Comparison of ENCODE assay signal across 19 cellular contexts in the genomic region with DNA sequence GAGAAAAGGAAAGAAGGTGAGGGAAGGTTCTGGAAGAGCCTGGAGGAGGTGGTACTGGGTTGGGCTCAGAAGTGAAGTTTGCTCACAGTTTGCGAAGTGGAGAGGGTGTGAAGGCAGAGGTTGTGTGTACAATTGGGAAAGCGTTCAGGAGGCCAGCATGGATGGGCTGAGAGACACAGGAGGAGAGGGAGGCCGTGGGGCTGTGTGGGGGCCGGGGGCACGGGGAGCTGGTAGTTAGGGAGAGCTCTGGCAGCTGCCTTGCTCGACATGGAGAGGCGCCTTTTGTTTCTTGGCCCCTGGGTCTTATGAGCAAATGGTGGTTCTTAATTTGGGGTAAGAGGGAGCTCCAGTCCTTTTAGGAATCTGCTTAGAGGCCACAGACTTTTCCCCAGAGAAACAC. TPM values are rescaled to one million over a fixed set of nuclear protein-coding genes. Genes with fewer than 3 reads are reported as not detected.
DNase-seq lines count a peak whose midpoint lies in the region; ATAC-seq and TF ChIP-seq lines count a peak whose summit lies in the region.
"Had no signal": no experiment of that assay in that cellular context is flagged by ENCODE, and none has a peak within 500 bp of the region (broad histone marks: within the 10 kb centered on the region; RNA-seq: fewer than 3 reads in every experiment).

No MANE protein-coding gene starts in this region.

- no peaks in the 10 kb centered on the region for H3K9me3 ChIP-seq in heart left ventricle
- no peaks in the 10 kb centered on the region for H3K9me3 ChIP-seq in hepatocyte (ENCODE audit: low read depth)
- no peaks in the 10 kb centered on the region for H3K9me3 ChIP-seq in trophoblast cell (ENCODE audit: insufficient read depth, low read depth, low read length)
- H3K9me3 ChIP-seq in mesenchymal stem cell (ENCODE audit: control insufficient read depth, low read length), result no peaks in the 10 kb centered on the region
- H3K9me3 ChIP-seq: ascending aorta, MG63 had no signal

- WGBS in heart left ventricle, 4 donors, result 61 to 85% (median 77%) methylated on average over 7 of the region's 7 CpGs
- WGBS in hepatocyte (ENCODE audit: low lambda C conversion rate, missing lambda C conversion rate), result 90% methylated on average over 6 of the region's 7 CpGs
- no CpG with 5 or more reads among the region's 7 CpGs for WGBS in trophoblast cell (ENCODE audit: extremely low coverage, insufficient coverage, insufficient read length)
- 87% methylated on average over 6 of the region's 7 CpGs for WGBS in mesenchymal stem cell

- DNase-seq in heart left ventricle, result no peak
- DNase-seq in cardiac septum (ENCODE audit: low spot score), result no peak
- DNase-seq in hepatocyte (ENCODE audit: low spot score), result no peak
- DNase-seq in trophoblast cell, result no peak
- no peak for DNase-seq in NCI-H1105 (lab: John Stamatoyannopoulos, UW)
- DNase-seq in mesenchymal stem cell, result no peak
- DNase-seq in posterior cingulate gyrus, result no peak
- DNase-seq: activated CD4-positive, alpha-beta memory T cell treated with anti-CD3 and anti-CD28 coated beads, Interleukin-2, amount 10 ng/mL, durations not matched to agents 7 days and 5 days; MG63; NCI-H2029 treated with DMSO at 0.1 percent for 48 hours; NCI-H524; nucleus accumbens; PC-3 had no signal

- H2BK5ac ChIP-seq in trophoblast cell (ENCODE audit: low read depth, low read length, poor library complexity), result no peak overlapping the region
- no peak overlapping the region for H2BK5ac ChIP-seq in mesenchymal stem cell (ENCODE audit: low read depth, low read length, poor library complexity, severe bottlenecking)

- H3K4me2 ChIP-seq in hepatocyte, result no peak overlapping the region
- H3K4me2 ChIP-seq in trophoblast cell (ENCODE audit: low read length), result no peak overlapping the region
- no peak overlapping the region for H3K4me2 ChIP-seq in mesenchymal stem cell (ENCODE audit: low read length, poor library complexity, severe bottlenecking)

- H3K27ac ChIP-seq in heart left ventricle (peak overlapping the region; percentile 6 to 70 (median 54)), hepatocyte (peak overlapping the region; percentile 83), trophoblast cell (ENCODE audit: low read depth, low read length) (peak overlapping the region; percentile 21), mesenchymal stem cell (ENCODE audit: low read length, poor library complexity, severe bottlenecking) (no peak overlapping the region)
- H3K27ac ChIP-seq: ascending aorta had no signal

- no peak overlapping the region for H4K12ac ChIP-seq in trophoblast cell (ENCODE audit: low read depth, low read length)

- no peak overlapping the region for H2BK120ac ChIP-seq in trophoblast cell (ENCODE audit: insufficient read depth, low read length, poor library complexity)
- no peak overlapping the region for H2BK120ac ChIP-seq in mesenchymal stem cell (ENCODE audit: low read depth, low read length)

- H2BK15ac ChIP-seq in mesenchymal stem cell (ENCODE audit: low read depth, poor library complexity, severe bottlenecking), result no peak overlapping the region

- H3K79me1 ChIP-seq in trophoblast cell (ENCODE audit: low read length), result peaks cover 11% of the 10 kb centered on the region
- H3K79me1 ChIP-seq in mesenchymal stem cell (replicated peaks; ENCODE audit: low read length, poor library complexity, severe bottlenecking), result peaks cover 23% of the 10 kb centered on the region

- H4K91ac ChIP-seq in trophoblast cell (ENCODE audit: low read depth, low read length), result peak overlapping the region; percentile 45
- H4K91ac ChIP-seq in mesenchymal stem cell (ENCODE audit: low read length), result no peak overlapping the region

- H3K4me3 ChIP-seq in heart left ventricle, result no peak overlapping the region
- H3K4me3 ChIP-seq in hepatocyte, result no peak overlapping the region
- H3K4me3 ChIP-seq in trophoblast cell (ENCODE audit: low read depth, low read length), result no peak overlapping the region
- H3K4me3 ChIP-seq in mesenchymal stem cell (ENCODE audit: insufficient read depth in 1 of 2, low read depth in 1 of 2, low read length in 2 of 2), result no peak overlapping the region
- H3K4me3 ChIP-seq: ascending aorta, GM12878, lung, MG63 had no signal

- H2BK12ac ChIP-seq in trophoblast cell (ENCODE audit: low read length), result no peak overlapping the region
- no peak overlapping the region for H2BK12ac ChIP-seq in mesenchymal stem cell (ENCODE audit: low read length in 2 of 2)

- H3K36me3 ChIP-seq in heart left ventricle (peaks cover 0 to 15% (median 0%) of the 10 kb centered on the region in 9 donors), hepatocyte (replicated peaks; ENCODE audit: insufficient read depth, low read depth) (no peaks in the 10 kb centered on the region), trophoblast cell (ENCODE audit: control insufficient read depth in 1 of 2, insufficient read depth in 2 of 2, low read length in 2 of 2) (peaks cover 2 to 6% of the 10 kb centered on the region in 2 experiments), mesenchymal stem cell (ENCODE audit: control insufficient read depth in 1 of 2, insufficient read depth in 2 of 2, low read depth in 1 of 2, low read length in 2 of 2) (peaks cover 21 to 23% of the 10 kb centered on the region in 2 experiments)

- peak overlapping the region; percentile 60 for H3K18ac ChIP-seq in trophoblast cell (ENCODE audit: low read length)
- no peak overlapping the region for H3K18ac ChIP-seq in mesenchymal stem cell (ENCODE audit: low read depth in 1 of 2, low read length in 2 of 2)

- intact Hi-C loops in heart left ventricle (cut with DNase I) (no loop called here), cardiac septum (cut with DNase I) (no loop called here), posterior cingulate gyrus (cut with DNase I) (no loop called here)

- TF ChIP-seq CTCF in heart left ventricle (IDR thresholded peaks at IDR 0.05), result no peak
- no peak for TF ChIP-seq CTCF in hepatocyte (IDR thresholded peaks at IDR 0.05; ENCODE audit: poor library complexity)

- H3K14ac ChIP-seq in trophoblast cell (ENCODE audit: low read length) (no peak overlapping the region), mesenchymal stem cell (ENCODE audit: low read length in 2 of 2) (no peak overlapping the region)

- H3K79me2 ChIP-seq in hepatocyte, result peaks cover 98% of the 10 kb centered on the region
- peaks cover 19% of the 10 kb centered on the region for H3K79me2 ChIP-seq in trophoblast cell (ENCODE audit: control insufficient read depth, insufficient read depth, low read length, poor library complexity)

- no peak for TF ChIP-seq POLR2A in heart left ventricle (IDR thresholded peaks at IDR 0.05)

- no peaks in the 10 kb centered on the region for H3K27me3 ChIP-seq in heart left ventricle
- no peaks in the 10 kb centered on the region for H3K27me3 ChIP-seq in hepatocyte
- no peaks in the 10 kb centered on the region for H3K27me3 ChIP-seq in trophoblast cell (ENCODE audit: insufficient read depth, low read length)
- H3K27me3 ChIP-seq in mesenchymal stem cell (ENCODE audit: control insufficient read depth in 1 of 2, insufficient read depth in 1 of 2, low read length in 2 of 2), result no peaks in the 10 kb centered on the region
- H3K27me3 ChIP-seq: ascending aorta, MG63 had no signal

- H3K4me1 ChIP-seq in heart left ventricle (peaks cover 0 to 56% (median 25%) of the 10 kb centered on the region in 12 donors), hepatocyte (ENCODE audit: insufficient read depth) (peaks cover 17% of the 10 kb centered on the region), trophoblast cell (ENCODE audit: control insufficient read depth in 1 of 2, insufficient read depth in 2 of 2, low read length in 2 of 2) (peaks cover 14 to 28% of the 10 kb centered on the region in 2 experiments), mesenchymal stem cell (ENCODE audit: control insufficient read depth, insufficient read depth, low read depth, low read length) (peaks cover 16% of the 10 kb centered on the region)

- no peak overlapping the region for H2AFZ ChIP-seq in hepatocyte
- H2AFZ ChIP-seq in trophoblast cell (ENCODE audit: insufficient read depth, low read length, poor library complexity), result no peak overlapping the region
- no peak overlapping the region for H2AFZ ChIP-seq in mesenchymal stem cell (ENCODE audit: low read depth, low read length)

- H3K9ac ChIP-seq in trophoblast cell (ENCODE audit: low read length), result no peak overlapping the region
- no peak overlapping the region for H3K9ac ChIP-seq in mesenchymal stem cell (ENCODE audit: low read length)

- peak overlapping the region; percentile 50 for H3K4ac ChIP-seq in trophoblast cell (ENCODE audit: low read depth, low read length)
- no peak overlapping the region for H3K4ac ChIP-seq in mesenchymal stem cell (ENCODE audit: low read depth in 1 of 2, low read length in 2 of 2)

- H4K8ac ChIP-seq in trophoblast cell (ENCODE audit: low read depth, low read length) (no peak overlapping the region), mesenchymal stem cell (ENCODE audit: low read length) (no peak overlapping the region)

- H3K23ac ChIP-seq in trophoblast cell (ENCODE audit: low read length) (no peak overlapping the region), mesenchymal stem cell (ENCODE audit: low read length in 2 of 2) (no peak overlapping the region)

- ATAC-seq in heart left ventricle (no peak), HG02588 (IDR thresholded peaks at IDR 0.05; ENCODE audit: unreplicated experiment) (no peak)
- ATAC-seq: GM12878; PC-3; stimulated activated memory B cell treated with anti-CD40 and anti-IgM and Interleukin-4, amounts not matched to agents 10 μg/mL and 1 μg/mL and 100 μg/mL, for 72 hours had no signal

- H3K9me2 ChIP-seq in hepatocyte (replicated peaks; ENCODE audit: insufficient read depth), result no peaks in the 10 kb centered on the region

- H4K20me1 ChIP-seq in hepatocyte (ENCODE audit: insufficient read depth, poor library complexity, severe bottlenecking), result peaks cover 80% of the 10 kb centered on the region

- H2AK5ac ChIP-seq in trophoblast cell (ENCODE audit: low read length) (peak overlapping the region; percentile 18), mesenchymal stem cell (ENCODE audit: low read length, severe bottlenecking) (no peak overlapping the region)

RNA-seq across cellular contexts. Expression of a gene that starts 16.7 kb away (rescaled TPM):
- 10 to 100 TPM in 3 of 9 donors, 1 to 10 TPM in 6; 5.3 to 14.5 (median 8.7) TPM for total RNA-seq in heart left ventricle
- polyA plus RNA-seq in heart left ventricle, result 1 to 10 TPM; 7.2 to 7.6 TPM
- 9.3 TPM for total RNA-seq in cardiac septum
- 2.2 and 3.4 TPM in 2 replicates for total RNA-seq in hepatocyte
- polyA plus RNA-seq in hepatocyte, result 3.4 and 5.4 TPM in 2 replicates
- 16.3 and 17.4 TPM in 2 replicates for polyA plus RNA-seq in trophoblast cell (2013)
- polyA plus RNA-seq in mesenchymal stem cell (2013, experiment 1 of 2), result 7.9 TPM
- 7.3 TPM for polyA plus RNA-seq in mesenchymal stem cell (2013, experiment 2 of 2)

RNA-seq across cellular contexts. Expression of a gene that starts 52.7 kb away (rescaled TPM):
- total RNA-seq in heart left ventricle, result 1 to 10 TPM in 6 of 9 donors, under 1 TPM in 3; 0.63 to 3.8 (median 1.1) TPM
- 1 to 10 TPM in 1 of 2 donors, under 1 TPM in 1; 0.15 to 1.1 TPM for polyA plus RNA-seq in heart left ventricle
- total RNA-seq in cardiac septum, result 1.2 TPM
- total RNA-seq in hepatocyte, result 0.43 TPM in 1 of 2 replicates, not detected in the other
- 0.05 and 0.84 TPM in 2 replicates for polyA plus RNA-seq in hepatocyte
- polyA plus RNA-seq in trophoblast cell (2013), result 0.01 and 0.08 TPM in 2 replicates
- polyA plus RNA-seq in mesenchymal stem cell (2013, experiment 1 of 2), result 0.03 TPM
- 0.04 TPM for polyA plus RNA-seq in mesenchymal stem cell (2013, experiment 2 of 2)
- total RNA-seq: ascending aorta, G401, PC-3 had no signal
